ENCODE assay signal across 14 cellular contexts in genomic region chr6:143742070-143742954, GRCh38.
A peak's percentile ranks its signal among the peaks of the same experiment; 100 is the strongest.
DNase-seq lines count a peak whose midpoint lies in the region; ATAC-seq and TF ChIP-seq lines count a peak whose summit lies in the region.
"Had no signal": no experiment of that assay in that cellular context is flagged by ENCODE, and none has a peak within 500 bp of the region (broad histone marks: within the 10 kb centered on the region; RNA-seq: fewer than 3 reads in every experiment).

No MANE protein-coding gene starts in this region.

- no peaks in the 10 kb centered on the region for H4K20me1 ChIP-seq in BLaER1 treated with 17β-estradiol and CSF1 and Interleukin-3, amounts not matched to agents 10 nM and 100 nM

- H3K9ac ChIP-seq in BLaER1 treated with 17β-estradiol and CSF1 and Interleukin-3, amounts not matched to agents 10 nM and 100 nM, result peak overlapping the region in 3 of 11 experiments; percentile 16 to 34 (median 23); a peak in 1 of 22 replicates
- H3K9ac ChIP-seq: neural progenitor cell, SK-N-SH had no signal

- DNase-seq in T-helper 17 cell, result no peak
- DNase-seq in right atrium auricular region (ENCODE audit: low spot score), result no peak
- DNase-seq in sciatic nerve (ENCODE audit: low spot score), result no peak
- DNase-seq in cortex of kidney (lab: John Stamatoyannopoulos, UW), result no peak
- no peak for DNase-seq in activated naive CD4-positive, alpha-beta T cell treated with anti-CD3 and anti-CD28 coated beads, Interleukin-2, amount 50 U/mL, for 72 hours (ENCODE audit: low spot score in 2 of 2)
- DNase-seq in DMS53 (lab: John Stamatoyannopoulos, UW), result no peak
- DNase-seq: activated naive CD4-positive, alpha-beta T cell treated with anti-CD3 and anti-CD28 coated beads, Interleukin-2, amount 10 ng/mL, durations not matched to agents 7 days and 5 days; caudate nucleus; SK-N-SH had no signal

- H3K4me1 Mint-ChIP-seq in T-helper 17 cell, result peaks cover 25% of the 10 kb centered on the region

- no peak for TF ChIP-seq CTCF in right atrium auricular region (IDR thresholded peaks at IDR 0.05)

- intact Hi-C loops in sciatic nerve (cut with DNase I), result no loop called here

- H3K9me3 Mint-ChIP-seq in activated naive CD4-positive, alpha-beta T cell treated with anti-CD3 and anti-CD28 coated beads, Interleukin-2, amount 50 U/mL, for 72 hours, result peaks cover 0 to 5% of the 10 kb centered on the region in 2 donors

- no peak overlapping the region for H3K4me3 ChIP-seq in BLaER1 treated with 17β-estradiol and CSF1 and Interleukin-3, amounts not matched to agents 10 nM and 100 nM
- no peak overlapping the region for H3K4me3 ChIP-seq in right atrium auricular region
- H3K4me3 ChIP-seq: neural progenitor cell, skin epidermis had no signal

- H3K27me3 Mint-ChIP-seq in T-helper 17 cell, result no peaks in the 10 kb centered on the region
- H3K27me3 Mint-ChIP-seq: activated naive CD4-positive, alpha-beta T cell treated with anti-CD3 and anti-CD28 coated beads, Interleukin-2, amount 10 ng/mL, durations not matched to agents 7 days and 5 days had no signal

- peak overlapping the region; percentile 12 for H3K27ac Mint-ChIP-seq in T-helper 17 cell
- no peak overlapping the region for H3K27ac Mint-ChIP-seq in activated naive CD4-positive, alpha-beta T cell treated with anti-CD3 and anti-CD28 coated beads, Interleukin-2, amount 50 U/mL, for 72 hours
- H3K27ac Mint-ChIP-seq: activated naive CD4-positive, alpha-beta T cell treated with anti-CD3 and anti-CD28 coated beads, Interleukin-2, amount 10 ng/mL, durations not matched to agents 7 days and 5 days; neural progenitor cell had no signal

- peaks cover 0 to 13% (median 0%) of the 10 kb centered on the region in 11 experiments; a peak in 3 of 22 replicates for H3K36me3 ChIP-seq in BLaER1 treated with 17β-estradiol and CSF1 and Interleukin-3, amounts not matched to agents 10 nM and 100 nM
- H3K36me3 ChIP-seq in right atrium auricular region, result no peaks in the 10 kb centered on the region
- H3K36me3 ChIP-seq: neural progenitor cell had no signal

- no peak overlapping the region for H3K4me3 Mint-ChIP-seq in T-helper 17 cell
- H3K4me3 Mint-ChIP-seq: activated naive CD4-positive, alpha-beta T cell treated with anti-CD3 and anti-CD28 coated beads, Interleukin-2, amount 10 ng/mL, durations not matched to agents 7 days and 5 days; neural progenitor cell had no signal

- H3K27me3 ChIP-seq in BLaER1 treated with 17β-estradiol and CSF1 and Interleukin-3, amounts not matched to agents 10 nM and 100 nM, result no peaks in the 10 kb centered on the region
- no peaks in the 10 kb centered on the region for H3K27me3 ChIP-seq in right atrium auricular region
- H3K27me3 ChIP-seq: neural progenitor cell had no signal

- no peak for ATAC-seq in T-helper 17 cell
- ATAC-seq in sciatic nerve, result peak; percentile 57
- ATAC-seq in HG02623 (IDR thresholded peaks at IDR 0.05; ENCODE audit: unreplicated experiment), result no peak
- ATAC-seq in activated naive CD4-positive, alpha-beta T cell treated with anti-CD3 and anti-CD28 coated beads, Interleukin-2, amount 50 U/mL, for 72 hours, result no peak
- ATAC-seq: left lobe of liver had no signal

- peaks cover 0 to 39% (median 12%) of the 10 kb centered on the region in 10 experiments; a peak in 11 of 20 replicates for H3K4me1 ChIP-seq in BLaER1 treated with 17β-estradiol and CSF1 and Interleukin-3, amounts not matched to agents 10 nM and 100 nM
- H3K4me1 ChIP-seq in right atrium auricular region, result peaks cover 0 to 55% of the 10 kb centered on the region in 2 donors

- H3K27ac ChIP-seq in BLaER1 treated with 17β-estradiol and CSF1 and Interleukin-3, amounts not matched to agents 10 nM and 100 nM, result peak overlapping the region in 9 of 11 experiments; percentile 34 to 83 (median 61); a peak in 12 of 22 replicates
- H3K27ac ChIP-seq in right atrium auricular region, result peak overlapping the region; percentile 59 to 69

- peaks cover 2% of the 10 kb centered on the region for H3K36me3 Mint-ChIP-seq in T-helper 17 cell (ENCODE audit: low read depth)
- H3K36me3 Mint-ChIP-seq in activated naive CD4-positive, alpha-beta T cell treated with anti-CD3 and anti-CD28 coated beads, Interleukin-2, amount 50 U/mL, for 72 hours, result peaks cover 0 to 8% of the 10 kb centered on the region in 2 donors

- H3K4me2 ChIP-seq in BLaER1 treated with 17β-estradiol and CSF1 and Interleukin-3, amounts not matched to agents 10 nM and 100 nM, result peak overlapping the region in 7 of 11 experiments; percentile 5 to 81 (median 54); a peak in 11 of 22 replicates
- H3K4me2 ChIP-seq: SK-N-SH had no signal

- peaks cover 0 to 58% (median 4%) of the 10 kb centered on the region in 11 experiments; a peak in 12 of 22 replicates for H3K9me3 ChIP-seq in BLaER1 treated with 17β-estradiol and CSF1 and Interleukin-3, amounts not matched to agents 10 nM and 100 nM (replicated peaks in 1 of 11)
- no peaks in the 10 kb centered on the region for H3K9me3 ChIP-seq in T-helper 17 cell (ENCODE audit: control insufficient read depth, low read length, poor library complexity, severe bottlenecking)
- H3K9me3 ChIP-seq in right atrium auricular region, result no peaks in the 10 kb centered on the region
- H3K9me3 ChIP-seq: SK-N-SH had no signal
